In genomic region chr6:9766240-9766915, GRCh38 we compare ENCODE assay signal across 10 cellular contexts.
DNase-seq lines count a peak whose midpoint lies in the region; ATAC-seq and TF ChIP-seq lines count a peak whose summit lies in the region.
"Had no signal": no experiment of that assay in that cellular context is flagged by ENCODE, and none has a peak within 500 bp of the region (broad histone marks: within the 10 kb centered on the region; RNA-seq: fewer than 3 reads in every experiment).

No MANE protein-coding gene starts in this region.

- CTCF ChIA-PET in activated CD8-positive, alpha-beta memory T cell treated with anti-CD3 and anti-CD28 coated beads, Interleukin-2, amount 10 ng/mL, durations not matched to agents 7 days and 5 days (lab: Charles Lee): no interaction called here

- H3K27ac Mint-ChIP-seq in mesothelial cell of epicardium: peak overlapping the region; percentile 74
- H3K27ac Mint-ChIP-seq in activated CD8-positive, alpha-beta memory T cell treated with anti-CD3 and anti-CD28 coated beads, Interleukin-2, amount 10 ng/mL, durations not matched to agents 7 days and 5 days: no peak overlapping the region

- in situ Hi-C loops in GM13977 (cut with MboI; ENCODE audit: low pct_unique_long_range_greater_than_20kb, low sequenced_read_pairs, unreplicated experiment): no loop called here

- H3K27me3 Mint-ChIP-seq in mesothelial cell of epicardium (ENCODE audit: low read depth): peaks cover 4% of the 10 kb centered on the region
- no peaks in the 10 kb centered on the region for H3K27me3 Mint-ChIP-seq in activated T-cell treated with anti-CD3 and anti-CD28 coated beads, Interleukin-2, amount 50 U/mL, for 4 hours (ENCODE audit: low read depth)
- H3K27me3 Mint-ChIP-seq in activated CD8-positive, alpha-beta memory T cell treated with anti-CD3 and anti-CD28 coated beads, Interleukin-2, amount 10 ng/mL, durations not matched to agents 7 days and 5 days: no peaks in the 10 kb centered on the region

- no peaks in the 10 kb centered on the region for H3K36me3 Mint-ChIP-seq in mesothelial cell of epicardium
- no peaks in the 10 kb centered on the region for H3K36me3 Mint-ChIP-seq in activated T-cell treated with anti-CD3 and anti-CD28 coated beads, Interleukin-2, amount 50 U/mL, for 4 hours (ENCODE audit: insufficient read depth)
- no peaks in the 10 kb centered on the region for H3K36me3 Mint-ChIP-seq in activated CD8-positive, alpha-beta memory T cell treated with anti-CD3 and anti-CD28 coated beads, Interleukin-2, amount 10 ng/mL, durations not matched to agents 7 days and 5 days

- TF ChIP-seq CTCF in GM13977 (IDR thresholded peaks at IDR 0.05; ENCODE audit: extremely low read depth, insufficient read depth, missing control alignments) (no peak), mesothelial cell of epicardium (IDR thresholded peaks at IDR 0.05; ENCODE audit: unreplicated experiment) (no peak)

- H3K9me3 Mint-ChIP-seq in mesothelial cell of epicardium: peaks cover 7% of the 10 kb centered on the region
- H3K9me3 Mint-ChIP-seq in activated T-cell treated with anti-CD3 and anti-CD28 coated beads, Interleukin-2, amount 50 U/mL, for 4 hours: no peaks in the 10 kb centered on the region
- H3K9me3 Mint-ChIP-seq in activated CD8-positive, alpha-beta memory T cell treated with anti-CD3 and anti-CD28 coated beads, Interleukin-2, amount 10 ng/mL, durations not matched to agents 7 days and 5 days (ENCODE audit: low read depth): no peaks in the 10 kb centered on the region

- DNase-seq in GM13977 (ENCODE audit: low spot score) (peak; percentile 14), amniotic stem cell (lab: John Stamatoyannopoulos, UW) (peak; percentile 77), mesothelial cell of epicardium (ENCODE audit: low spot score in 2 of 2, unreplicated experiment in 2 of 2) (no peak), OCI-M2 (lab: John Stamatoyannopoulos, UW; ENCODE audit: unreplicated experiment) (no peak)
- no peak for DNase-seq in activated T-cell treated with anti-CD3 and anti-CD28 coated beads, Interleukin-2, amount 50 U/mL, for 4 hours
- DNase-seq in activated CD8-positive, alpha-beta memory T cell treated with anti-CD3 and anti-CD28 coated beads, Interleukin-2, amount 10 ng/mL, durations not matched to agents 7 days and 5 days: no peak
- DNase-seq: stomach had no signal

- H3K4me3 Mint-ChIP-seq in mesothelial cell of epicardium: no peak overlapping the region
- H3K4me3 Mint-ChIP-seq in activated T-cell treated with anti-CD3 and anti-CD28 coated beads, Interleukin-2, amount 50 U/mL, for 4 hours: no peak overlapping the region
- H3K4me3 Mint-ChIP-seq in activated CD8-positive, alpha-beta memory T cell treated with anti-CD3 and anti-CD28 coated beads, Interleukin-2, amount 10 ng/mL, durations not matched to agents 7 days and 5 days: no peak overlapping the region

- peaks cover 26% of the 10 kb centered on the region for H3K4me1 Mint-ChIP-seq in mesothelial cell of epicardium
- no peaks in the 10 kb centered on the region for H3K4me1 Mint-ChIP-seq in activated T-cell treated with anti-CD3 and anti-CD28 coated beads, Interleukin-2, amount 50 U/mL, for 4 hours (ENCODE audit: low read depth)
- H3K4me1 Mint-ChIP-seq in activated CD8-positive, alpha-beta memory T cell treated with anti-CD3 and anti-CD28 coated beads, Interleukin-2, amount 10 ng/mL, durations not matched to agents 7 days and 5 days: no peaks in the 10 kb centered on the region

- ATAC-seq in HG03060 (IDR thresholded peaks at IDR 0.05; ENCODE audit: low read depth, unreplicated experiment) (peak; percentile 63), GM19467 (IDR thresholded peaks at IDR 0.05; ENCODE audit: unreplicated experiment) (no peak)
- ATAC-seq in activated T-cell treated with anti-CD3 and anti-CD28 coated beads, Interleukin-2, amount 50 U/mL, for 4 hours: no peak
- ATAC-seq in activated CD8-positive, alpha-beta memory T cell treated with anti-CD3 and anti-CD28 coated beads, Interleukin-2, amount 10 ng/mL, durations not matched to agents 7 days and 5 days: no peak
- ATAC-seq: sciatic nerve had no signal

Comparison
In these comparisons a context has a peak if more than half of its experiments do, and no peak if none do; other contexts are left out.
1. DNase-seq: peak in GM13977 (single experiment) and amniotic stem cell (single experiment); none in mesothelial cell of epicardium (0 of 2), activated T-cell treated with anti-CD3 and anti-CD28 coated beads, Interleukin-2, amount 50 U/mL, for 4 hours (single experiment), activated CD8-positive, alpha-beta memory T cell treated with anti-CD3 and anti-CD28 coated beads, Interleukin-2, amount 10 ng/mL, durations not matched to agents 7 days and 5 days (single experiment) and OCI-M2 (single experiment).